Comparison of ENCODE assay signal across 18 cellular contexts in genomic region chr15:95300958-95301357, GRCh38.
DNase-seq lines count a peak whose midpoint lies in the region; ATAC-seq, FAIRE-seq and TF ChIP-seq lines count a peak whose summit lies in the region.
"Had no signal": no experiment of that assay in that cellular context is flagged by ENCODE, and none has a peak within 500 bp of the region (broad histone marks: within the 10 kb centered on the region; RNA-seq: fewer than 3 reads in every experiment).

No MANE protein-coding gene starts in this region.

- ATAC-seq in right cardiac atrium (peak; percentile 64 to 75), left ventricle myocardium superior (no peak), lower lobe of right lung (no peak)

- H3K4me1 ChIP-seq in right cardiac atrium (ENCODE audit: control insufficient read depth, insufficient read depth, low read length): peaks cover 7% of the 10 kb centered on the region
- H3K4me1 ChIP-seq in lower lobe of right lung: peaks cover 15% of the 10 kb centered on the region

- 55% methylated on average over 4 of the region's 4 CpGs for WGBS in right cardiac atrium

- no peak for FAIRE-seq in urothelium cell line (lab: Jason Lieb, UNC)

- H3K27ac ChIP-seq in right cardiac atrium (ENCODE audit: low read length) (peak overlapping the region; percentile 3), lower lobe of right lung (peak overlapping the region; percentile 15)
- H3K27ac ChIP-seq: brain microvascular endothelial cell, SK-N-MC, WERI-Rb-1 had no signal

- TF ChIP-seq CTCF in cardiac fibroblast (IDR thresholded peaks at IDR 0.05; ENCODE audit: low read depth, low read length): no peak
- no peak for TF ChIP-seq CTCF in lower lobe of right lung (IDR thresholded peaks at IDR 0.05)

- intact Hi-C loops in right cardiac atrium (cut with DNase I): no loop called here
- intact Hi-C loops in left ventricle myocardium superior (cut with micrococcal nuclease): no loop called here
- intact Hi-C loops in lower lobe of right lung (cut with DNase I): no loop called here

- no peaks in the 10 kb centered on the region for H3K27me3 ChIP-seq in right cardiac atrium (ENCODE audit: control insufficient read depth, insufficient read depth)
- H3K27me3 ChIP-seq in lower lobe of right lung (ENCODE audit: low read depth): no peaks in the 10 kb centered on the region
- H3K27me3 ChIP-seq: brain microvascular endothelial cell had no signal

- H3K9me3 ChIP-seq in right cardiac atrium (ENCODE audit: control insufficient read depth, low read length): no peaks in the 10 kb centered on the region
- H3K9me3 ChIP-seq in lower lobe of right lung: no peaks in the 10 kb centered on the region

- no peak overlapping the region for H3K4me3 ChIP-seq in right cardiac atrium (ENCODE audit: low read length)
- H3K4me3 ChIP-seq in cardiac fibroblast (replicated peaks in 1 of 2; ENCODE audit: low read depth in 2 of 2, low read length in 2 of 2): no peak overlapping the region
- H3K4me3 ChIP-seq in lower lobe of right lung: no peak overlapping the region
- H3K4me3 ChIP-seq: SK-N-MC had no signal

- DNase-seq in right cardiac atrium: no peak
- DNase-seq in left ventricle myocardium superior: no peak
- peak; percentile 88 to 92 for DNase-seq in cardiac fibroblast (ENCODE audit: low read depth in 2 of 2)
- no peak for DNase-seq in lower lobe of right lung
- peak; percentile 36 for DNase-seq in urothelium cell line (ENCODE audit: low spot score)
- DNase-seq in NCI-H345 (lab: John Stamatoyannopoulos, UW): no peak
- no peak for DNase-seq in inferior parietal cortex (ENCODE audit: extremely low spot score)
- DNase-seq in NCI-H1417 (lab: John Stamatoyannopoulos, UW): no peak
- DNase-seq: activated CD8-positive, alpha-beta memory T cell treated with anti-CD3 and anti-CD28 coated beads for 24 hours; brain microvascular endothelial cell; COR-L47; GDM1; head of caudate nucleus; naive B cell; NCI-H1092; stimulated activated naive CD4-positive, alpha-beta T cell treated with Interleukin-2 at 50 U/mL for 16 hours; WERI-Rb-1 had no signal

- H3K36me3 ChIP-seq in lower lobe of right lung: no peaks in the 10 kb centered on the region
- H3K36me3 ChIP-seq: brain microvascular endothelial cell, WERI-Rb-1 had no signal

Comparison
In these comparisons a context has a peak if more than half of its experiments do, and no peak if none do; other contexts are left out.
1. ATAC-seq: peak in right cardiac atrium (2 of 2); none in left ventricle myocardium superior (single experiment) and lower lobe of right lung (0 of 2).
2. DNase-seq: peak in cardiac fibroblast (2 of 2) and urothelium cell line (single experiment); none in right cardiac atrium (0 of 3), left ventricle myocardium superior (single experiment), lower lobe of right lung (single experiment), NCI-H345 (single experiment), inferior parietal cortex (single experiment) and NCI-H1417 (0 of 3).